ENCODE assay signal across 21 cellular contexts in genomic region chr13:101811440-101811839, GRCh38.
"Had no signal": no experiment of that assay in that cellular context is flagged by ENCODE, and none has a peak within 500 bp of the region (broad histone marks: within the 10 kb centered on the region; RNA-seq: fewer than 3 reads in every experiment).

No MANE protein-coding gene starts in this region.

- H3K9ac ChIP-seq: neural progenitor cell had no signal

- H3K9me3 ChIP-seq: esophagus squamous epithelium, mucosa of descending colon, ovary, right atrium auricular region, sigmoid colon, testis, tibial nerve, upper lobe of right lung, vagina had no signal

- H3K27ac ChIP-seq: esophagus squamous epithelium, heart right ventricle, neural progenitor cell, ovary, right atrium auricular region, sigmoid colon, skin epidermis, testis, tibial nerve, upper lobe of right lung, vagina had no signal

- H3K27ac Mint-ChIP-seq: natural killer cell; neural progenitor cell; stimulated activated naive B cell treated with anti-CD40 and anti-IgM and Interleukin-4, amounts not matched to agents 10 μg/mL and 1 μg/mL and 100 μg/mL, for 72 hours; stimulated activated naive CD8-positive, alpha-beta T cell treated with anti-CD3 and anti-CD28 coated beads, Interleukin-15, amount 100 ng/mL, for 72 hours had no signal

- H3K4me3 ChIP-seq: esophagus squamous epithelium, heart right ventricle, mucosa of descending colon, neural progenitor cell, ovary, right atrium auricular region, sigmoid colon, skin epidermis, testis, tibial nerve, upper lobe of right lung, vagina had no signal

- H3K4me1 Mint-ChIP-seq: natural killer cell; stimulated activated naive B cell treated with anti-CD40 and anti-IgM and Interleukin-4, amounts not matched to agents 10 μg/mL and 1 μg/mL and 100 μg/mL, for 72 hours; stimulated activated naive CD8-positive, alpha-beta T cell treated with anti-CD3 and anti-CD28 coated beads, Interleukin-15, amount 100 ng/mL, for 72 hours had no signal

- H3K4me3 Mint-ChIP-seq: natural killer cell; neural progenitor cell; stimulated activated naive B cell treated with anti-CD40 and anti-IgM and Interleukin-4, amounts not matched to agents 10 μg/mL and 1 μg/mL and 100 μg/mL, for 72 hours; stimulated activated naive CD8-positive, alpha-beta T cell treated with anti-CD3 and anti-CD28 coated beads, Interleukin-15, amount 100 ng/mL, for 72 hours had no signal

- H3K36me3 Mint-ChIP-seq: natural killer cell; neural progenitor cell; stimulated activated naive B cell treated with anti-CD40 and anti-IgM and Interleukin-4, amounts not matched to agents 10 μg/mL and 1 μg/mL and 100 μg/mL, for 72 hours had no signal

- H3K4me1 ChIP-seq: esophagus squamous epithelium, heart right ventricle, neural progenitor cell, right atrium auricular region, sigmoid colon, testis, tibial nerve, upper lobe of right lung, vagina had no signal

- H3K27me3 Mint-ChIP-seq: stimulated activated naive B cell treated with anti-CD40 and anti-IgM and Interleukin-4, amounts not matched to agents 10 μg/mL and 1 μg/mL and 100 μg/mL, for 72 hours had no signal

- H2AFZ ChIP-seq: neural progenitor cell had no signal

- H3K27me3 ChIP-seq: esophagus squamous epithelium, heart right ventricle, neural progenitor cell, ovary, right atrium auricular region, sigmoid colon, testis, tibial nerve, upper lobe of right lung, vagina had no signal

- H3K4me2 ChIP-seq: neural progenitor cell had no signal

- H3K9me3 Mint-ChIP-seq: neural progenitor cell had no signal

- DNase-seq: dermis blood vessel endothelial cell; esophagus squamous epithelium; heart right ventricle; hypothalamus; kidney glomerular epithelial cell; mucosa of descending colon; natural killer cell; nucleus accumbens; ovary; sigmoid colon; stimulated activated CD4-positive, alpha-beta T cell treated with anti-CD3 and anti-CD28 coated beads, Interleukin-2, amount 100 ng/mL, for 24 hours; stimulated activated CD4-positive, alpha-beta T cell treated with anti-CD3 and anti-CD28 coated beads, Interleukin-4, amount 100 ng/mL, for 4 hours; stimulated activated naive B cell treated with anti-CD40 and anti-IgM and Interleukin-4, amounts not matched to agents 10 μg/mL and 1 μg/mL and 100 μg/mL, for 72 hours; stimulated activated naive CD8-positive, alpha-beta T cell treated with anti-CD3 and anti-CD28 coated beads, Interleukin-15, amount 100 ng/mL, for 72 hours; testis; upper lobe of right lung had no signal

- H3K36me3 ChIP-seq: esophagus squamous epithelium, heart right ventricle, neural progenitor cell, ovary, right atrium auricular region, sigmoid colon, tibial nerve, upper lobe of right lung, vagina had no signal
